Comparison of ENCODE assay signal across 8 cellular contexts in genomic region chr5:52725781-52726180, GRCh38.
DNase-seq lines count a peak whose midpoint lies in the region; ATAC-seq and TF ChIP-seq lines count a peak whose summit lies in the region.

No MANE protein-coding gene starts in this region.

- no peaks in the 10 kb centered on the region for H3K27me3 ChIP-seq in BLaER1 treated with 17β-estradiol and CSF1 and Interleukin-3, amounts not matched to agents 10 nM and 100 nM
- no peaks in the 10 kb centered on the region for H3K27me3 ChIP-seq in heart right ventricle

- peaks cover 0 to 6% (median 2%) of the 10 kb centered on the region in 11 experiments; a peak in 9 of 22 replicates for H3K9me3 ChIP-seq in BLaER1 treated with 17β-estradiol and CSF1 and Interleukin-3, amounts not matched to agents 10 nM and 100 nM (replicated peaks in 1 of 11)
- H3K9me3 ChIP-seq in heart right ventricle: no peaks in the 10 kb centered on the region

- H3K4me1 ChIP-seq in BLaER1 treated with 17β-estradiol and CSF1 and Interleukin-3, amounts not matched to agents 10 nM and 100 nM: peaks cover 0 to 26% (median 19%) of the 10 kb centered on the region in 10 experiments; a peak in 18 of 20 replicates
- peaks cover 0 to 45% (median 36%) of the 10 kb centered on the region in 9 donors for H3K4me1 ChIP-seq in heart right ventricle

- peak overlapping the region in 3 of 11 experiments; percentile 26 to 48 (median 31); a peak in 3 of 22 replicates for H3K27ac ChIP-seq in BLaER1 treated with 17β-estradiol and CSF1 and Interleukin-3, amounts not matched to agents 10 nM and 100 nM
- peak overlapping the region in 8 of 10 donors; percentile 13 to 79 (median 54) for H3K27ac ChIP-seq in heart right ventricle

- intact Hi-C loops in heart right ventricle (cut with DNase I): loop anchor here in 3 of 10 donors (5.0 kb wide), 3 partner anchors 33 to 62 kb away; partner anchors contain the start of genes ITGA1 (in 1 of the 3) and PELO (in 1 of the 3)

- WGBS in heart right ventricle, 2 donors: 44 to 60% methylated on average over 3 of the region's 3 CpGs

- no peak overlapping the region for H3K9ac ChIP-seq in BLaER1 treated with 17β-estradiol and CSF1 and Interleukin-3, amounts not matched to agents 10 nM and 100 nM

- H4K20me1 ChIP-seq in BLaER1 treated with 17β-estradiol and CSF1 and Interleukin-3, amounts not matched to agents 10 nM and 100 nM: no peaks in the 10 kb centered on the region

- no peak for TF ChIP-seq CTCF in heart right ventricle (IDR thresholded peaks at IDR 0.05)

- H3K36me3 ChIP-seq in BLaER1 treated with 17β-estradiol and CSF1 and Interleukin-3, amounts not matched to agents 10 nM and 100 nM: no peaks in the 10 kb centered on the region
- H3K36me3 ChIP-seq in heart right ventricle: no peaks in the 10 kb centered on the region

- peak; percentile 37 for DNase-seq in NCI-H345 (lab: John Stamatoyannopoulos, UW)
- DNase-seq in heart right ventricle: peak; percentile 36 to 74
- no peak for DNase-seq in NK-92 (lab: John Stamatoyannopoulos, UW; ENCODE audit: unreplicated experiment)
- no peak for DNase-seq in stimulated activated naive CD4-positive, alpha-beta T cell (lab: John Stamatoyannopoulos, UW)
- no peak for DNase-seq in cerebellar nuclear complex (lab: John Stamatoyannopoulos, UW)

- peak overlapping the region in 10 of 11 experiments; percentile 23 to 68 (median 56); a peak in 20 of 22 replicates for H3K4me2 ChIP-seq in BLaER1 treated with 17β-estradiol and CSF1 and Interleukin-3, amounts not matched to agents 10 nM and 100 nM

- no peak overlapping the region for H3K4me3 ChIP-seq in BLaER1 treated with 17β-estradiol and CSF1 and Interleukin-3, amounts not matched to agents 10 nM and 100 nM
- no peak overlapping the region for H3K4me3 ChIP-seq in heart right ventricle

- peak; percentile 9 for ATAC-seq in GM19438 (IDR thresholded peaks at IDR 0.05; ENCODE audit: low read depth, unreplicated experiment)
- ATAC-seq in heart right ventricle: peak in 6 of 8 donors; percentile 62 to 82 (median 71)
- no peak for ATAC-seq in GM19455 (IDR thresholded peaks at IDR 0.05; ENCODE audit: unreplicated experiment)

Comparison
In these comparisons a context has a peak if more than half of its experiments do, and no peak if none do; other contexts are left out.
1. DNase-seq: peak in NCI-H345 (single experiment) and heart right ventricle (2 of 2); none in NK-92 (single experiment), stimulated activated naive CD4-positive, alpha-beta T cell (0 of 6) and cerebellar nuclear complex (0 of 2).